ENCODE assay signal across 8 cellular contexts in the genomic region with DNA sequence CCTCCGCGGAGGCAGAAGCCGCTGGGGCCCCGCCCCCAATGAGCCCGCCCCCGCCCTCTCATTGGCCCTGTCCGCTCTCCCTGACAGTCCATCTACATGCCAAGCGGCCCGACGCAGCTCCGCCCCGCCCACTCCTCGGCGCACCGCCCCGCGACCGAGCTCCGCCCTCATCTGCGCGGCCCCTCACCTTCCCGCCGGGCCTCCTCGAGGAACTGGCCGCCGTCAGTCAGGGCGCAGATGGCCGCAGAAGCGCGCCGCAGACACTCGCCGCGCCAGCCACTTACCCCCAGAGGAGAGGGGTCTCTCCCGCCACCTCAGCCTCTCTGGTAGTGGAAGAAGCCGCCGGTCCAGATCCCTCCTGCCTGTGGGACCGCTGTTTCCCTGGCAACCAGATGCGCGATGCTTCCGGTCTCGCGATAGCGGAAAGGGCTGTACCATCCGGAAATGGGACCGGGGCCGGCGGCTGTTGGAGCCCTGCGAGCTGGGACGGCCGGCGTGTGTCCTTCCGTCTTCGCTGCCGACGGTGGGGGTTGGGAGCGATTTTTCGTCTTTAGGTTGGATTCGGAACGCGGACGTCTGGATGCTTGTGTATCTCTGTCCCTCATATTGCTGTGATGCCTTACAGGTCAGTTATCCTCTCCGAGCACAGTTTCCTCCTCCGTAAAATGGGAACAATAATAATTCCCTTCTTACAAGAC. TPM values are rescaled to one million over a fixed set of nuclear protein-coding genes. Genes with fewer than 3 reads are reported as not detected.
DNase-seq lines count a peak whose midpoint lies in the region; ATAC-seq and TF ChIP-seq lines count a peak whose summit lies in the region.

A gene (minus strand): TSS at position 401 of the 698 bp plus-strand sequence. CDS start 6,317 bp downstream, outside the sequence.

- H3K4me3 ChIP-seq in BJ (ENCODE audit: low read depth, low read length), result peak within 1 kb of the TSS; percentile 68
- peak within 1 kb of the TSS; percentile 93 for H3K4me3 ChIP-seq in coronary artery

- peak; percentile 91 for ATAC-seq in HG03457 (IDR thresholded peaks at IDR 0.05; ENCODE audit: unreplicated experiment)

- DNase-seq in BJ (ENCODE audit: low read depth), result peak; percentile 69
- peak; percentile 93 for DNase-seq in GM19240 (ENCODE audit: insufficient read length, low spot score)
- peak; percentile 98 for DNase-seq in NCI-H524 (lab: John Stamatoyannopoulos, UW)
- DNase-seq in activated CD4-positive, alpha-beta T cell treated with anti-CD3 and anti-CD28 coated beads for 48 hours, result peak; percentile 97
- DNase-seq in coronary artery (ENCODE audit: low spot score), result peak; percentile 98
- peak; percentile 98 for DNase-seq in left kidney (ENCODE audit: low read depth, low spot score)
- peak; percentile 96 for DNase-seq in stimulated activated CD4-positive, alpha-beta T cell treated with anti-CD3 and anti-CD28 coated beads, Interleukin-1b, Interleukin-23, amount 100 ng/mL, for 48 hours

- POLR2A ChIA-PET in BJ (lab: Charles Lee), result interaction anchor here (0.5 to 0.6 kb wide), 2 partner anchors 130 to 641 kb away, joined by 5 to 11 read pairs; no protein-coding TSS in a partner anchor

- no peaks in the 10 kb centered on the region for H3K27me3 ChIP-seq in BJ (ENCODE audit: control insufficient read depth, insufficient read depth, low read length)

- H3K27ac ChIP-seq in coronary artery, result peak within 1 kb of the TSS; percentile 29 to 90

- CTCF ChIA-PET in BJ (lab: Yijun Ruan, JAX), result interaction anchor here (0.6 to 2.1 kb wide), 4 partner anchors 93 to 220 kb away, joined by 3 to 7 read pairs (median 3); no protein-coding TSS in a partner anchor

- no peak for TF ChIP-seq CTCF in BJ (IDR thresholded peaks at IDR 0.05; ENCODE audit: insufficient read depth, low read depth, low read length)
- TF ChIP-seq CTCF in coronary artery (IDR thresholded peaks at IDR 0.05), result no peak

- no peaks in the 10 kb centered on the region for H3K36me3 ChIP-seq in BJ (ENCODE audit: control insufficient read depth, insufficient read depth, low read length)

RNA-seq across cellular contexts. Expression of the gene that starts here (rescaled TPM):
- 0.22 and 0.65 TPM in 2 replicates for polyA plus RNA-seq in BJ (2011; rRNA removed)
- 0.43 and 0.82 TPM in 2 replicates for polyA minus RNA-seq in BJ (2011; rRNA and poly(A)+ RNA removed)

Comparison
In these comparisons a context has a peak if more than half of its experiments do, and no peak if none do; other contexts are left out.
1. Peak in every context shown above with its lines: DNase-seq, ATAC-seq, H3K4me3 ChIP-seq and H3K27ac ChIP-seq.
2. Peak in DNase-seq and H3K4me3 ChIP-seq in BJ; RNA of the gene not detected or under 1 TPM.